In genomic region chr9:136095495-136096058, GRCh38 we compare ENCODE assay signal across 1 cellular context.
TF ChIP-seq lines count a peak whose summit lies in the region.

No MANE protein-coding gene starts in this region.

TF ChIP-seq in K562, 482 proteins besides CTCF, POLR2A, EP300 and RAD21:
- no peak for TF ChIP-seq ZBTB43 (CRISPR knock-in tag; IDR thresholded peaks at IDR 0.05)
- TF ChIP-seq E2F6 (IDR thresholded peaks at IDR 0.05; ENCODE audit: borderline replicate concordance in 1 of 2, extremely low read depth in 1 of 2, insufficient read depth in 1 of 2, insufficient read length in 1 of 2, low read depth in 1 of 2, low read length in 1 of 2, poor library complexity in 1 of 2, severe bottlenecking in 1 of 2) = peak in 1 of 2 experiments; percentile 69
- peak; percentile 57 for TF ChIP-seq ZFX (CRISPR knock-in tag; IDR thresholded peaks at IDR 0.05)
- no peak for TF ChIP-seq RNF2 (IDR thresholded peaks at IDR 0.05)
- TF ChIP-seq BCOR (IDR thresholded peaks at IDR 0.05) = peak; percentile 52; the same call in 1 of the 2 replicates
- peak; percentile 50; the same call in 1 of the 2 replicates for TF ChIP-seq GABPB1 (CRISPR knock-in tag; IDR thresholded peaks at IDR 0.05)
- TF ChIP-seq NRF1 (conservative IDR thresholded peaks at IDR 0.05 in 1 of 2, IDR thresholded peaks at IDR 0.05 in 1 of 2) = peak; percentile 47 to 56; a peak in 3 of 4 replicates
- TF ChIP-seq NR4A1 (CRISPR knock-in tag; IDR thresholded peaks at IDR 0.05) = no peak
- no peak for TF ChIP-seq NR4A1 (tag; IDR thresholded peaks at IDR 0.05)
- peak; percentile 20; the same call in 1 of the 2 replicates for TF ChIP-seq L3MBTL2 (IDR thresholded peaks at IDR 0.05)
- peak; percentile 85 for TF ChIP-seq VEZF1 (CRISPR knock-in tag; IDR thresholded peaks at IDR 0.05)
- TF ChIP-seq ZMIZ1 (IDR thresholded peaks at IDR 0.05; ENCODE audit: low read depth in 2 of 2, low read length in 2 of 2) = no peak
- peak in 1 of 2 experiments; percentile 67; a peak in 1 of 4 replicates for TF ChIP-seq SIN3A (IDR thresholded peaks at IDR 0.05; ENCODE audit: borderline replicate concordance in 2 of 2, control insufficient read depth in 1 of 2, low read depth in 2 of 2, low read length in 2 of 2)
- no peak for TF ChIP-seq MCM3 (IDR thresholded peaks at IDR 0.05)
- TF ChIP-seq SRF (CRISPR knock-in tag; IDR thresholded peaks at IDR 0.05) = peak in 1 of 2 experiments; percentile 60; a peak in 1 of 4 replicates
- no peak for TF ChIP-seq ZNF274 (IDR thresholded peaks at IDR 0.05; ENCODE audit: borderline replicate concordance, low read depth, low read length)
- TF ChIP-seq NFE2 (IDR thresholded peaks at IDR 0.05; ENCODE audit: low read depth) = no peak
- 0 out of 2 replicates have a peak, but pooled peaks have one; percentile 15 for TF ChIP-seq SMAD4 (CRISPR knock-in tag; conservative IDR thresholded peaks at IDR 0.05)
- TF ChIP-seq TAF1 (IDR thresholded peaks at IDR 0.05; ENCODE audit: control insufficient read depth, extremely low read depth, insufficient read depth, low read length, severe bottlenecking) = peak; percentile 16
- 0 out of 2 replicates have a peak, but pooled peaks have one; percentile 39 for TF ChIP-seq KAT7 (CRISPR knock-in tag; IDR thresholded peaks at IDR 0.05; ENCODE audit: borderline replicate concordance)
- no peak for TF ChIP-seq MEF2D (tag; conservative IDR thresholded peaks at IDR 0.05; ENCODE audit: low read depth)
- no peak for TF ChIP-seq ZNF324 (CRISPR knock-in tag; IDR thresholded peaks at IDR 0.05)
- no peak for TF ChIP-seq SNRNP70 (optimal IDR thresholded peaks at IDR 0.05; ENCODE audit: low read depth, low read length)
- TF ChIP-seq ZNF143 (CRISPR knock-in tag; IDR thresholded peaks at IDR 0.05) = no peak
- TF ChIP-seq TFAP4 (CRISPR knock-in tag; IDR thresholded peaks at IDR 0.05; ENCODE audit: borderline replicate concordance) = peak; percentile 47; the same call in 1 of the 2 replicates
- TF ChIP-seq UBTF (IDR thresholded peaks at IDR 0.05; ENCODE audit: borderline replicate concordance in 1 of 2, low read depth in 2 of 2, low read length in 2 of 2) = peak; percentile 16 to 75; a peak in 2 of 4 replicates
- TF ChIP-seq MAZ (CRISPR knock-in tag; conservative IDR thresholded peaks at IDR 0.05 in 1 of 2, IDR thresholded peaks at IDR 0.05 in 1 of 2) = peak; percentile 14 to 19; a peak in 2 of 4 replicates
- TF ChIP-seq PATZ1 (CRISPR knock-in tag; IDR thresholded peaks at IDR 0.05; ENCODE audit: borderline replicate concordance) = no peak
- TF ChIP-seq ZBTB7A (IDR thresholded peaks at IDR 0.05; ENCODE audit: borderline replicate concordance, control insufficient read depth, low read depth, low read length) = peak; percentile 42; the same call in 1 of the 2 replicates
- peak in 1 of 2 experiments; percentile 31; a peak in 1 of 4 replicates for TF ChIP-seq ZNF639 (CRISPR knock-in tag; conservative IDR thresholded peaks at IDR 0.05 in 1 of 2, IDR thresholded peaks at IDR 0.05 in 1 of 2)
- no peak for TF ChIP-seq STAT6 (CRISPR knock-in tag; IDR thresholded peaks at IDR 0.05)
- no peak for TF ChIP-seq ZNF583 (CRISPR knock-in tag; IDR thresholded peaks at IDR 0.05)
- peak; percentile 47; the same call in 1 of the 2 replicates for TF ChIP-seq RBFOX2 (IDR thresholded peaks at IDR 0.05; ENCODE audit: low read depth, low read length)
- TF ChIP-seq POLR2G (IDR thresholded peaks at IDR 0.05; ENCODE audit: low read depth, low read length) = peak; percentile 54; the same call in 1 of the 2 replicates
- peak; percentile 37 for TF ChIP-seq CTBP1 (IDR thresholded peaks at IDR 0.05; ENCODE audit: borderline replicate concordance)
- peak; percentile 47 for TF ChIP-seq CXXC5 (CRISPR knock-in tag; IDR thresholded peaks at IDR 0.05)
- TF ChIP-seq HNRNPLL (IDR thresholded peaks at IDR 0.05; ENCODE audit: low read depth, low read length, poor library complexity, severe bottlenecking) = peak; percentile 2
